Comparison of ENCODE assay signal across 10 cellular contexts in the genomic region with DNA sequence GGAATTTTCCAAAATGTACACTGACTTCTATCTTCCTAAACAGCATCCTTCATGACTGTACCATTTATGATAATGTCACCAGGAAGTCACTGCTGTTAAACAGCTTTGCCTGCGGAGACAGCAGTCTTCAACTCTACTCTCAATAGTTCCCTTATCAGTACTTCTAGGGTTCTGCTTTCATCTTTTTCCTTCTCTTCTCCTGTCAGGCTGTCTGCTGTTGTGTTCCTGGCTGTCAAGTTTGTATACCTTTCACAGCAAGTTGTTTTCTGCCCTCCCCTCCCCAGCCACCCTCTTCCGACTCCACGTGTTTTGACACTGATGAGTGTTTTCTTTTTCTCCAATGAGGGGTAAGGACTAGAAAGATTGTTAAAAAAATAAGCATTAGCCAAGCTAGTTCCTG. TPM values are rescaled to one million over a fixed set of nuclear protein-coding genes. Genes with fewer than 3 reads are reported as not detected.
A peak's percentile ranks its signal among the peaks of the same experiment; 100 is the strongest.
DNase-seq lines count a peak whose midpoint lies in the region; TF ChIP-seq lines count a peak whose summit lies in the region.
"Had no signal": no experiment of that assay in that cellular context is flagged by ENCODE, and none has a peak within 500 bp of the region (broad histone marks: within the 10 kb centered on the region; RNA-seq: fewer than 3 reads in every experiment).

No MANE protein-coding gene starts in this region.

- H3K27ac ChIP-seq in cardiac muscle cell (peak overlapping the region; percentile 31), left ventricle myocardium inferior (replicated peaks) (no peak overlapping the region), SU-DHL-6 (ENCODE audit: low read depth, low read length) (peak overlapping the region; percentile 2; the same call in 1 of the 2 replicates)

- peaks cover 30% of the 10 kb centered on the region for H3F3A ChIP-seq in SU-DHL-6 (ENCODE audit: insufficient read depth)

- peak in 1 of 2 donors; percentile 13 for DNase-seq in cardiac muscle cell (ENCODE audit: low read depth in 1 of 2, low spot score in 1 of 2)
- no peak for DNase-seq in left ventricle myocardium inferior
- DNase-seq in erythroblast (lab: John Stamatoyannopoulos, UW): peak; percentile 33 to 37
- no peak for DNase-seq in type B pancreatic cell (ENCODE audit: extremely low spot score, unreplicated experiment)
- DNase-seq in NCI-H1694 treated with DMSO at 0.1 percent for 48 hours (lab: John Stamatoyannopoulos, UW): no peak
- no peak for DNase-seq in KG1 (lab: John Stamatoyannopoulos, UW)
- DNase-seq in Calu3: no peak
- DNase-seq: NCI-H69, WERI-Rb-1 had no signal

- H3K36me3 Mint-ChIP-seq in type B pancreatic cell (peaks cover 34% of the 10 kb centered on the region), Calu3 (ENCODE audit: insufficient read depth, unreplicated experiment) (peaks cover 21% of the 10 kb centered on the region)

- intact Hi-C loops in left ventricle myocardium inferior (cut with micrococcal nuclease): no loop called here
- intact Hi-C loops in Calu3 (cut with micrococcal nuclease; ENCODE audit: unreplicated experiment): no loop called here

- no peaks in the 10 kb centered on the region for H3K27me3 Mint-ChIP-seq in type B pancreatic cell
- no peaks in the 10 kb centered on the region for H3K27me3 Mint-ChIP-seq in Calu3 (ENCODE audit: unreplicated experiment)

- peaks cover 20% of the 10 kb centered on the region for H3K36me3 ChIP-seq in cardiac muscle cell
- H3K36me3 ChIP-seq in left ventricle myocardium inferior: peaks cover 30% of the 10 kb centered on the region
- H3K36me3 ChIP-seq in SU-DHL-6 (ENCODE audit: low read length): peaks cover 18% of the 10 kb centered on the region

- no peak for TF ChIP-seq CTCF in cardiac muscle cell (IDR thresholded peaks at IDR 0.05; ENCODE audit: low read depth, low read length)
- no peak for TF ChIP-seq CTCF in left ventricle myocardium inferior (IDR thresholded peaks at IDR 0.05; ENCODE audit: borderline replicate concordance)
- no peak for TF ChIP-seq CTCF in SU-DHL-6 (IDR thresholded peaks at IDR 0.05; ENCODE audit: insufficient read depth, low read length, poor library complexity, severe bottlenecking)
- TF ChIP-seq CTCF in type B pancreatic cell (conservative IDR thresholded peaks at IDR 0.05): no peak
- TF ChIP-seq CTCF in Calu3 (IDR thresholded peaks at IDR 0.05; ENCODE audit: unreplicated experiment): no peak

- H3K9me2 ChIP-seq in SU-DHL-6 (replicated peaks; ENCODE audit: insufficient read depth, low read length): no peaks in the 10 kb centered on the region

- CTCF ChIA-PET in Calu3 (lab: Charles Lee): no interaction called here

- H3K4me1 Mint-ChIP-seq in type B pancreatic cell (ENCODE audit: unreplicated experiment): peaks cover 34% of the 10 kb centered on the region
- no peaks in the 10 kb centered on the region for H3K4me1 Mint-ChIP-seq in Calu3 (ENCODE audit: low read depth, unreplicated experiment)

- H3K9ac ChIP-seq in SU-DHL-6 (ENCODE audit: low read length): no peak overlapping the region

- H3K27me3 ChIP-seq in cardiac muscle cell (no peaks in the 10 kb centered on the region), left ventricle myocardium inferior (ENCODE audit: low read depth) (no peaks in the 10 kb centered on the region), SU-DHL-6 (ENCODE audit: low read length) (no peaks in the 10 kb centered on the region)

- H4K20me1 ChIP-seq in SU-DHL-6 (ENCODE audit: low read depth, low read length): no peaks in the 10 kb centered on the region

- TF ChIP-seq POLR2A in erythroblast (IDR thresholded peaks at IDR 0.05; ENCODE audit: low read length): no peak

- peaks cover 32% of the 10 kb centered on the region for H3K4me1 ChIP-seq in cardiac muscle cell (ENCODE audit: low read depth)
- peaks cover 37% of the 10 kb centered on the region for H3K4me1 ChIP-seq in left ventricle myocardium inferior

- H3K4me3 ChIP-seq in cardiac muscle cell: no peak overlapping the region
- H3K4me3 ChIP-seq in left ventricle myocardium inferior: no peak overlapping the region
- no peak overlapping the region for H3K4me3 ChIP-seq in SU-DHL-6 (ENCODE audit: insufficient read depth, low read length, poor library complexity, severe bottlenecking)

- H2AFZ ChIP-seq in SU-DHL-6 (ENCODE audit: low read depth, low read length, severe bottlenecking): no peak overlapping the region

- peaks cover 35% of the 10 kb centered on the region for H3K79me2 ChIP-seq in SU-DHL-6 (ENCODE audit: insufficient read depth, low read length)

- H3K4me2 ChIP-seq in SU-DHL-6 (ENCODE audit: low read depth, low read length, poor library complexity, severe bottlenecking): peak overlapping the region; percentile 96

- peak overlapping the region; percentile 45 for H3K27ac Mint-ChIP-seq in type B pancreatic cell
- no peak overlapping the region for H3K27ac Mint-ChIP-seq in Calu3 (ENCODE audit: unreplicated experiment)

- H3K9me3 Mint-ChIP-seq in type B pancreatic cell: no peaks in the 10 kb centered on the region
- H3K9me3 Mint-ChIP-seq in Calu3 (ENCODE audit: low read depth, unreplicated experiment): no peaks in the 10 kb centered on the region

- no TSS peak for BruUV-seq in Calu3 (replicated peaks; lab: Mats Ljungman, UMichigan)

- no peaks in the 10 kb centered on the region for H3K9me3 ChIP-seq in cardiac muscle cell (ENCODE audit: low read depth)
- no peaks in the 10 kb centered on the region for H3K9me3 ChIP-seq in left ventricle myocardium inferior (replicated peaks)
- H3K9me3 ChIP-seq in SU-DHL-6 (ENCODE audit: insufficient read depth, low read length): no peaks in the 10 kb centered on the region

- peak overlapping the region; percentile 75 for H3K4me3 Mint-ChIP-seq in type B pancreatic cell
- H3K4me3 Mint-ChIP-seq in Calu3 (ENCODE audit: low read depth, unreplicated experiment): no peak overlapping the region

RNA-seq across cellular contexts. Expression of a gene that starts 2.2 kb away (rescaled TPM):
- total RNA-seq in cardiac muscle cell (77.9 and 90.9 TPM in 2 replicates), left ventricle myocardium inferior (21.8 TPM), type B pancreatic cell (ENCODE audit: low replicate concordance) (47.8 and 91.8 TPM in 2 replicates), Calu3 (2022) (12.1 and 12.2 TPM in 2 replicates)
- 81.3 and 92.9 TPM in 2 replicates for polyA plus RNA-seq in cardiac muscle cell

RNA-seq across cellular contexts. Expression of a gene that starts 30.7 kb away (rescaled TPM):
- 16.1 and 20.9 TPM in 2 replicates for total RNA-seq in cardiac muscle cell
- polyA plus RNA-seq in cardiac muscle cell: 12.1 and 24.0 TPM in 2 replicates
- total RNA-seq in left ventricle myocardium inferior: 9.0 TPM
- total RNA-seq in type B pancreatic cell (ENCODE audit: low replicate concordance): 19.2 and 37.0 TPM in 2 replicates
- 8.3 and 10.3 TPM in 2 replicates for total RNA-seq in Calu3 (2022)

RNA-seq across cellular contexts. Expression of a gene that starts 48.9 kb away (rescaled TPM):
- total RNA-seq in cardiac muscle cell (25.8 and 36.8 TPM in 2 replicates), left ventricle myocardium inferior (34.5 TPM), type B pancreatic cell (ENCODE audit: low replicate concordance) (66.4 and 81.7 TPM in 2 replicates), Calu3 (2022) (15.7 and 16.8 TPM in 2 replicates)
- 46.0 and 48.7 TPM in 2 replicates for polyA plus RNA-seq in cardiac muscle cell

Comparison
In these comparisons a context has a peak if more than half of its experiments do, and no peak if none do; other contexts are left out.
1. DNase-seq: peak in erythroblast (2 of 2); none in left ventricle myocardium inferior (single experiment), type B pancreatic cell (single experiment), NCI-H1694 treated with DMSO at 0.1 percent for 48 hours (single experiment), KG1 (single experiment) and Calu3 (single experiment).